Comparison of ENCODE assay signal across 8 cellular contexts in genomic region chr9:111599948-111600343, GRCh38.
DNase-seq lines count a peak whose midpoint lies in the region; ATAC-seq and TF ChIP-seq lines count a peak whose summit lies in the region.

No MANE protein-coding gene starts in this region.

- H3K4me3 ChIP-seq in astrocyte of the cerebellum (ENCODE audit: low read depth, low read length): peak overlapping the region; percentile 52

- no peak for TF ChIP-seq CTCF in astrocyte of the cerebellum (IDR thresholded peaks at IDR 0.05; ENCODE audit: low read depth, low read length, missing control alignments)

- in situ Hi-C loops in astrocyte of the cerebellum (cut with HindIII; ENCODE audit: low sequenced_read_pairs): no loop called here

- H3K36me3 Mint-ChIP-seq in stimulated activated memory B cell treated with anti-CD40 and anti-IgM and Interleukin-4, amounts not matched to agents 10 μg/mL and 1 μg/mL and 100 μg/mL, for 72 hours: no peaks in the 10 kb centered on the region

- H3K4me1 Mint-ChIP-seq in stimulated activated memory B cell treated with anti-CD40 and anti-IgM and Interleukin-4, amounts not matched to agents 10 μg/mL and 1 μg/mL and 100 μg/mL, for 72 hours: peaks cover 24% of the 10 kb centered on the region

- no peak overlapping the region for H3K27ac Mint-ChIP-seq in stimulated activated memory B cell treated with anti-CD40 and anti-IgM and Interleukin-4, amounts not matched to agents 10 μg/mL and 1 μg/mL and 100 μg/mL, for 72 hours

- peak; percentile 11 for ATAC-seq in HG03103 (IDR thresholded peaks at IDR 0.05; ENCODE audit: low read depth, unreplicated experiment)
- peak; percentile 6 for ATAC-seq in stimulated activated memory B cell treated with anti-CD40 and anti-IgM and Interleukin-4, amounts not matched to agents 10 μg/mL and 1 μg/mL and 100 μg/mL, for 72 hours
- no peak for ATAC-seq in HG03439 (IDR thresholded peaks at IDR 0.05; ENCODE audit: unreplicated experiment)
- no peak for ATAC-seq in GM21737 (IDR thresholded peaks at IDR 0.05; ENCODE audit: unreplicated experiment)

- H3K4me3 Mint-ChIP-seq in stimulated activated memory B cell treated with anti-CD40 and anti-IgM and Interleukin-4, amounts not matched to agents 10 μg/mL and 1 μg/mL and 100 μg/mL, for 72 hours: peak overlapping the region; percentile 81

- no peaks in the 10 kb centered on the region for H3K9me3 Mint-ChIP-seq in stimulated activated memory B cell treated with anti-CD40 and anti-IgM and Interleukin-4, amounts not matched to agents 10 μg/mL and 1 μg/mL and 100 μg/mL, for 72 hours

- peaks cover 37% of the 10 kb centered on the region for H3K27me3 Mint-ChIP-seq in stimulated activated memory B cell treated with anti-CD40 and anti-IgM and Interleukin-4, amounts not matched to agents 10 μg/mL and 1 μg/mL and 100 μg/mL, for 72 hours

- DNase-seq in astrocyte of the cerebellum (ENCODE audit: low read depth) (no peak), islet precursor cell (peak; percentile 58), NCI-H2107 (lab: John Stamatoyannopoulos, UW) (no peak), RPMI8226 (no peak)

Comparison
In these comparisons a context has a peak if more than half of its experiments do, and no peak if none do; other contexts are left out.
1. ATAC-seq: peak in HG03103 (single experiment) and stimulated activated memory B cell treated with anti-CD40 and anti-IgM and Interleukin-4, amounts not matched to agents 10 μg/mL and 1 μg/mL and 100 μg/mL, for 72 hours (single experiment); none in HG03439 (single experiment) and GM21737 (single experiment).